Comparison of ENCODE assay signal across 10 cellular contexts in the genomic region with DNA sequence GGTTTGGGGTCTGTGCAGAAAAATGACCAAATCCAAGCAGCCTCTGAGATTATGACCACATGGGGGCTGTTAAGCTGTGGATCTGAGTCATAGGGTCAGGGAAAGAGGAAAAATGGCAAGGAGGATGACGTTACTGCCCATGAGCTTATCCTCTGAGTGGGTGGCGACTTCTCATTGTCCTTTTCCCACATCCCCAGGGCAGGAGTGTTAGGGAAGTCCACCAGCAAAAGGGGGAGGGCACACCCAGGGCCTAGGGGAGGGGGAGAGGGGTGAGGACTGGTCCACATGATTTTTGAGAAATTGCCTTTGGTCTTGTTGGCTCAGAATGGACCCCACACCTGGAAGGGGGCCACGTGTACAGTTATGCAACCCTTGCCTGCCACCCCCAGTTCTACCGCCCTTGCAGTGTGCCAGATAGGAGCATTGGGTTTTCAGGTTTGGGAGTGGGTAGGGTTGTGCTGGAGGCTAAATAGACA. TPM values are rescaled to one million over a fixed set of nuclear protein-coding genes. Genes with fewer than 3 reads are reported as not detected.
DNase-seq lines count a peak whose midpoint lies in the region; TF ChIP-seq lines count a peak whose summit lies in the region.
"Had no signal": no experiment of that assay in that cellular context is flagged by ENCODE, and none has a peak within 500 bp of the region (broad histone marks: within the 10 kb centered on the region; RNA-seq: fewer than 3 reads in every experiment).

No MANE protein-coding gene starts in this region.

- H3K79me2 ChIP-seq in hepatocyte: peaks cover 73% of the 10 kb centered on the region

- DNase-seq in HS-27A (ENCODE audit: low read depth): peak; percentile 59
- DNase-seq in astrocyte of the cerebellum (ENCODE audit: low read depth): peak; percentile 72
- DNase-seq in hepatocyte (ENCODE audit: low spot score): peak; percentile 65
- DNase-seq in stromal cell of bone marrow (ENCODE audit: low read depth): peak; percentile 91
- DNase-seq in NOMO-1 treated with dmso at 0.1 percent for 144 hours (lab: John Stamatoyannopoulos, UW; ENCODE audit: unreplicated experiment): no peak
- DNase-seq in NCI-H774 (lab: John Stamatoyannopoulos, UW): no peak
- DNase-seq in activated T-cell treated with anti-CD3 and anti-CD28 coated beads, Interleukin-2, amount 50 U/mL, for 24 hours: no peak
- DNase-seq in NCI-H526 (lab: John Stamatoyannopoulos, UW): no peak
- DNase-seq: activated naive CD4-positive, alpha-beta T cell treated with anti-CD3 and anti-CD28 coated beads, Interleukin-2, amount 10 ng/mL, durations not matched to agents 7 days and 5 days had no signal

- no peak overlapping the region for H2AFZ ChIP-seq in hepatocyte

- H3K27ac ChIP-seq in hepatocyte: peak overlapping the region; percentile 98
- H3K27ac ChIP-seq: SK-N-MC had no signal

- no peaks in the 10 kb centered on the region for H3K36me3 Mint-ChIP-seq in activated T-cell treated with anti-CD3 and anti-CD28 coated beads, Interleukin-2, amount 50 U/mL, for 24 hours (ENCODE audit: low read depth)
- H3K36me3 Mint-ChIP-seq: activated naive CD4-positive, alpha-beta T cell treated with anti-CD3 and anti-CD28 coated beads, Interleukin-2, amount 10 ng/mL, durations not matched to agents 7 days and 5 days had no signal

- H3K27ac Mint-ChIP-seq in activated T-cell treated with anti-CD3 and anti-CD28 coated beads, Interleukin-2, amount 50 U/mL, for 24 hours: no peak overlapping the region
- H3K27ac Mint-ChIP-seq: activated naive CD4-positive, alpha-beta T cell treated with anti-CD3 and anti-CD28 coated beads, Interleukin-2, amount 10 ng/mL, durations not matched to agents 7 days and 5 days had no signal

- no peaks in the 10 kb centered on the region for H3K9me3 Mint-ChIP-seq in activated T-cell treated with anti-CD3 and anti-CD28 coated beads, Interleukin-2, amount 50 U/mL, for 24 hours
- H3K9me3 Mint-ChIP-seq: activated naive CD4-positive, alpha-beta T cell treated with anti-CD3 and anti-CD28 coated beads, Interleukin-2, amount 10 ng/mL, durations not matched to agents 7 days and 5 days had no signal

- TF ChIP-seq CTCF in astrocyte of the cerebellum (IDR thresholded peaks at IDR 0.05; ENCODE audit: low read depth, low read length, missing control alignments) (no peak), hepatocyte (IDR thresholded peaks at IDR 0.05; ENCODE audit: poor library complexity) (no peak)

- H3K9me3 ChIP-seq in hepatocyte (ENCODE audit: low read depth): no peaks in the 10 kb centered on the region

- no peak overlapping the region for H3K4me3 ChIP-seq in astrocyte of the cerebellum (ENCODE audit: low read depth, low read length)
- no peak overlapping the region for H3K4me3 ChIP-seq in hepatocyte
- H3K4me3 ChIP-seq: SK-N-MC had no signal

- in situ Hi-C loops in astrocyte of the cerebellum (cut with HindIII; ENCODE audit: low sequenced_read_pairs): no loop called here

- H3K27me3 ChIP-seq in hepatocyte: no peaks in the 10 kb centered on the region

- peaks cover 61% of the 10 kb centered on the region for H4K20me1 ChIP-seq in hepatocyte (ENCODE audit: insufficient read depth, poor library complexity, severe bottlenecking)

- peak overlapping the region; percentile 96 for H3K4me2 ChIP-seq in hepatocyte

- H3K4me1 ChIP-seq in hepatocyte (ENCODE audit: insufficient read depth): peaks cover 48% of the 10 kb centered on the region

- peaks cover 27% of the 10 kb centered on the region for H3K4me1 Mint-ChIP-seq in activated T-cell treated with anti-CD3 and anti-CD28 coated beads, Interleukin-2, amount 50 U/mL, for 24 hours (ENCODE audit: low read depth)

- no peaks in the 10 kb centered on the region for H3K36me3 ChIP-seq in hepatocyte (replicated peaks; ENCODE audit: insufficient read depth, low read depth)

- 49% methylated on average over 4 of the region's 4 CpGs for WGBS in hepatocyte (ENCODE audit: low lambda C conversion rate, missing lambda C conversion rate)

- H3K4me3 Mint-ChIP-seq in activated T-cell treated with anti-CD3 and anti-CD28 coated beads, Interleukin-2, amount 50 U/mL, for 24 hours: no peak overlapping the region
- H3K4me3 Mint-ChIP-seq: activated naive CD4-positive, alpha-beta T cell treated with anti-CD3 and anti-CD28 coated beads, Interleukin-2, amount 10 ng/mL, durations not matched to agents 7 days and 5 days had no signal

- H3K27me3 Mint-ChIP-seq in activated T-cell treated with anti-CD3 and anti-CD28 coated beads, Interleukin-2, amount 50 U/mL, for 24 hours: peaks cover 64% of the 10 kb centered on the region

- no peaks in the 10 kb centered on the region for H3K9me2 ChIP-seq in hepatocyte (replicated peaks; ENCODE audit: insufficient read depth)

RNA-seq across cellular contexts. Expression of a gene that starts 2.6 kb away (rescaled TPM):
- total RNA-seq in hepatocyte: 94.4 and 106 TPM in 2 replicates
- polyA plus RNA-seq in hepatocyte: 178 and 222 TPM in 2 replicates

RNA-seq across cellular contexts. Expression of a gene that starts 53.6 kb away (rescaled TPM):
- 201 and 234 TPM in 2 replicates for total RNA-seq in hepatocyte
- polyA plus RNA-seq in hepatocyte: 153 and 174 TPM in 2 replicates

Comparison
In these comparisons a context has a peak if more than half of its experiments do, and no peak if none do; other contexts are left out.
1. DNase-seq: peak in HS-27A (single experiment), astrocyte of the cerebellum (single experiment), hepatocyte (single experiment) and stromal cell of bone marrow (single experiment); none in NOMO-1 treated with dmso at 0.1 percent for 144 hours (single experiment), NCI-H774 (single experiment), activated T-cell treated with anti-CD3 and anti-CD28 coated beads, Interleukin-2, amount 50 U/mL, for 24 hours (single experiment) and NCI-H526 (0 of 2).